19 cellular contexts compared by ENCODE assay signal in genomic region chr6:133896344-133896721, GRCh38. TPM values are rescaled to one million over a fixed set of nuclear protein-coding genes. Genes with fewer than 3 reads are reported as not detected.
DNase-seq lines count a peak whose midpoint lies in the region; ATAC-seq, FAIRE-seq and TF ChIP-seq lines count a peak whose summit lies in the region.
"Had no signal": no experiment of that assay in that cellular context is flagged by ENCODE, and none has a peak within 500 bp of the region (broad histone marks: within the 10 kb centered on the region; RNA-seq: fewer than 3 reads in every experiment).

No MANE protein-coding gene starts in this region.

- H2AFZ ChIP-seq in hepatocyte = peak overlapping the region; percentile 42

- H3K27me3 Mint-ChIP-seq in Caco-2 (ENCODE audit: insufficient read depth, unreplicated experiment) = peaks cover 47% of the 10 kb centered on the region
- H3K27me3 Mint-ChIP-seq in activated T-cell treated with anti-CD3 and anti-CD28 coated beads, Interleukin-2, amount 50 U/mL, for 4 hours (ENCODE audit: low read depth) = peaks cover 70% of the 10 kb centered on the region

- H3K9me3 ChIP-seq in Caco-2 (no peaks in the 10 kb centered on the region), hepatocyte (ENCODE audit: low read depth) (no peaks in the 10 kb centered on the region), ovary (no peaks in the 10 kb centered on the region)

- H3K36me3 ChIP-seq in Caco-2 (ENCODE audit: control insufficient read depth, insufficient read depth, low read length) (no peaks in the 10 kb centered on the region), hepatocyte (replicated peaks; ENCODE audit: insufficient read depth, low read depth) (no peaks in the 10 kb centered on the region), ovary (no peaks in the 10 kb centered on the region)

- TF ChIP-seq POLR2A in ovary (IDR thresholded peaks at IDR 0.05) = no peak

- H4K20me1 ChIP-seq in hepatocyte (ENCODE audit: insufficient read depth, poor library complexity, severe bottlenecking) = no peaks in the 10 kb centered on the region

- peak overlapping the region; percentile 79 for H3K4me2 ChIP-seq in hepatocyte

- 35% methylated on average over 5 of the region's 5 CpGs for WGBS in hepatocyte (ENCODE audit: low lambda C conversion rate, missing lambda C conversion rate)
- 22 to 38% (median 28%) methylated on average over 5 of the region's 5 CpGs for WGBS in ovary, 3 donors

- no TSS peak for BruUV-seq in Caco-2 (replicated peaks; lab: Mats Ljungman, UMichigan)

- POLR2A ChIA-PET in Caco-2 (lab: Charles Lee) = no interaction called here

- TF ChIP-seq EP300 in ovary (IDR thresholded peaks at IDR 0.05) = no peak

- DNase-seq in Caco-2 (no peak), RCC 7860 (ENCODE audit: low spot score) (peak; percentile 12), hepatocyte (ENCODE audit: low spot score) (peak; percentile 11), ovary (no peak), H4 (ENCODE audit: low spot score) (no peak), NCI-H1694 (lab: John Stamatoyannopoulos, UW) (no peak), NCI-H1417 (lab: John Stamatoyannopoulos, UW) (no peak)
- no peak for DNase-seq in activated T-cell treated with anti-CD3 and anti-CD28 coated beads, Interleukin-2, amount 50 U/mL, for 4 hours
- DNase-seq: activated CD4-positive, CD25-positive, alpha-beta regulatory T cell treated with anti-CD3 and anti-CD28 coated beads, Interleukin-2, amount 50 U/mL, for 72 hours; central memory CD4-positive, alpha-beta T cell; DMS 273 treated with DMSO at 0.1 percent for 48 hours; kidney glomerular epithelial cell; naive B cell; NCI-H2107; NCI-H748 treated with DMSO at 0.1 percent for 48 hours; stimulated activated naive CD4-positive, alpha-beta T cell treated with Interleukin-2 at 50 U/mL for 16 hours; T-helper 2 cell had no signal

- no peak overlapping the region for H3K4me3 ChIP-seq in Caco-2 (ENCODE audit: low read depth, low read length)
- no peak overlapping the region for H3K4me3 ChIP-seq in hepatocyte
- H3K4me3 ChIP-seq in ovary = no peak overlapping the region

- no peak for ATAC-seq in activated T-cell treated with anti-CD3 and anti-CD28 coated beads, Interleukin-2, amount 50 U/mL, for 4 hours

- H3K27me3 ChIP-seq in Caco-2 (replicated peaks; ENCODE audit: control insufficient read depth, insufficient read depth, low read length) = peaks cover 2% of the 10 kb centered on the region
- H3K27me3 ChIP-seq in hepatocyte = peaks cover 68% of the 10 kb centered on the region
- H3K27me3 ChIP-seq in ovary = no peaks in the 10 kb centered on the region

- H3K9me2 ChIP-seq in hepatocyte (replicated peaks; ENCODE audit: insufficient read depth) = no peaks in the 10 kb centered on the region

- no peaks in the 10 kb centered on the region for H3K79me2 ChIP-seq in hepatocyte

- H3K27ac ChIP-seq in hepatocyte = no peak overlapping the region
- peak overlapping the region; percentile 83 to 96 for H3K27ac ChIP-seq in ovary

- intact Hi-C loops in Caco-2 (cut with micrococcal nuclease; ENCODE audit: unreplicated experiment) = no loop called here
- intact Hi-C loops in ovary (cut with DNase I) = loop anchor here in 1 of 4 donors (10.0 kb wide), 2 partner anchors 62 to 1082 kb away; partner anchors contain the start of gene RPS12

- H3K9me3 Mint-ChIP-seq in Caco-2 (ENCODE audit: unreplicated experiment) = peaks cover 8% of the 10 kb centered on the region
- H3K9me3 Mint-ChIP-seq in activated T-cell treated with anti-CD3 and anti-CD28 coated beads, Interleukin-2, amount 50 U/mL, for 4 hours = no peaks in the 10 kb centered on the region

- peak overlapping the region; percentile 46 for H3K4me3 Mint-ChIP-seq in Caco-2 (ENCODE audit: unreplicated experiment)
- H3K4me3 Mint-ChIP-seq in activated T-cell treated with anti-CD3 and anti-CD28 coated beads, Interleukin-2, amount 50 U/mL, for 4 hours = no peak overlapping the region
- H3K4me3 Mint-ChIP-seq: activated naive CD8-positive, alpha-beta T cell; naive B cell had no signal

- TF ChIP-seq CTCF in Caco-2 (IDR thresholded peaks at IDR 0.05; ENCODE audit: insufficient read depth in 1 of 2, low read depth in 1 of 2, low read length in 1 of 2, severe bottlenecking in 1 of 2, unreplicated experiment in 1 of 2) = no peak
- TF ChIP-seq CTCF in hepatocyte (IDR thresholded peaks at IDR 0.05; ENCODE audit: poor library complexity) = no peak
- no peak for TF ChIP-seq CTCF in ovary (IDR thresholded peaks at IDR 0.05)

- peaks cover 7% of the 10 kb centered on the region for H3K4me1 Mint-ChIP-seq in Caco-2 (ENCODE audit: low read depth, unreplicated experiment)
- H3K4me1 Mint-ChIP-seq in activated T-cell treated with anti-CD3 and anti-CD28 coated beads, Interleukin-2, amount 50 U/mL, for 4 hours (ENCODE audit: low read depth) = peaks cover 11% of the 10 kb centered on the region

- H3K4me1 ChIP-seq in Caco-2 (peaks cover 9% of the 10 kb centered on the region), hepatocyte (ENCODE audit: insufficient read depth) (peaks cover 29% of the 10 kb centered on the region), ovary (ENCODE audit: insufficient read depth) (peaks cover 7% of the 10 kb centered on the region)

- peaks cover 5% of the 10 kb centered on the region for H3K36me3 Mint-ChIP-seq in Caco-2 (ENCODE audit: insufficient read depth, unreplicated experiment)
- H3K36me3 Mint-ChIP-seq in activated T-cell treated with anti-CD3 and anti-CD28 coated beads, Interleukin-2, amount 50 U/mL, for 4 hours (ENCODE audit: insufficient read depth) = no peaks in the 10 kb centered on the region
- H3K36me3 Mint-ChIP-seq: activated naive CD8-positive, alpha-beta T cell; naive B cell had no signal

- peak; percentile 44 for FAIRE-seq in RCC 7860 (lab: Jason Lieb, UNC)

- CTCF ChIA-PET in Caco-2 (lab: Charles Lee) = no interaction called here

- H3K27ac Mint-ChIP-seq in Caco-2 (ENCODE audit: unreplicated experiment) = no peak overlapping the region
- H3K27ac Mint-ChIP-seq: activated naive CD8-positive, alpha-beta T cell had no signal

RNA-seq across cellular contexts. Expression of gene TCF21, which starts 7.4 kb away (rescaled TPM):
- total RNA-seq in Caco-2 (2022) (not detected in 2 replicates), hepatocyte (9.0 and 10.1 TPM in 2 replicates), ovary (10 to 100 TPM; 23.2 to 47.8 (median 39.3) TPM)
- polyA plus RNA-seq in hepatocyte (8.2 and 8.6 TPM in 2 replicates), ovary (10 to 100 TPM; 27.6 to 50.9 TPM)
- total RNA-seq in activated T-cell treated with anti-CD3 and anti-CD28 coated beads, Interleukin-2, amount 50 U/mL, for 4 hours = under 1 TPM in 2 of 3 donors, not detected in 1; 0.05 TPM
- total RNA-seq in H4 (2014; rRNA removed; shearing (Covaris generic)) = not detected in 2 replicates
- total RNA-seq: MCF 10A had no signal

RNA-seq across cellular contexts. Expression of gene TBPL1, which starts 56.7 kb away (rescaled TPM):
- total RNA-seq in Caco-2 (2022) = 19.3 and 23.6 TPM in 2 replicates
- 26.2 and 38.1 TPM in 2 replicates for total RNA-seq in hepatocyte
- 36.8 and 38.8 TPM in 2 replicates for polyA plus RNA-seq in hepatocyte
- total RNA-seq in ovary = 10 to 100 TPM; 13.3 to 25.2 (median 18.6) TPM
- polyA plus RNA-seq in ovary = 10 to 100 TPM; 20.6 to 24.1 TPM
- total RNA-seq in activated T-cell treated with anti-CD3 and anti-CD28 coated beads, Interleukin-2, amount 50 U/mL, for 4 hours = 10 to 100 TPM; 46.4 to 48.0 (median 47.9) TPM
- total RNA-seq in H4 (2014; rRNA removed; shearing (Covaris generic)) = 32.3 and 52.0 TPM in 2 replicates

Comparison
In these comparisons a context has a peak if more than half of its experiments do, and no peak if none do; other contexts are left out.
1. DNase-seq: peak in RCC 7860 (single experiment) and hepatocyte (single experiment); none in Caco-2 (0 of 2), ovary (0 of 5), activated T-cell treated with anti-CD3 and anti-CD28 coated beads, Interleukin-2, amount 50 U/mL, for 4 hours (single experiment), H4 (single experiment), NCI-H1694 (single experiment) and NCI-H1417 (0 of 3).